ENCODE assay signal across 1 cellular context in the genomic region with DNA sequence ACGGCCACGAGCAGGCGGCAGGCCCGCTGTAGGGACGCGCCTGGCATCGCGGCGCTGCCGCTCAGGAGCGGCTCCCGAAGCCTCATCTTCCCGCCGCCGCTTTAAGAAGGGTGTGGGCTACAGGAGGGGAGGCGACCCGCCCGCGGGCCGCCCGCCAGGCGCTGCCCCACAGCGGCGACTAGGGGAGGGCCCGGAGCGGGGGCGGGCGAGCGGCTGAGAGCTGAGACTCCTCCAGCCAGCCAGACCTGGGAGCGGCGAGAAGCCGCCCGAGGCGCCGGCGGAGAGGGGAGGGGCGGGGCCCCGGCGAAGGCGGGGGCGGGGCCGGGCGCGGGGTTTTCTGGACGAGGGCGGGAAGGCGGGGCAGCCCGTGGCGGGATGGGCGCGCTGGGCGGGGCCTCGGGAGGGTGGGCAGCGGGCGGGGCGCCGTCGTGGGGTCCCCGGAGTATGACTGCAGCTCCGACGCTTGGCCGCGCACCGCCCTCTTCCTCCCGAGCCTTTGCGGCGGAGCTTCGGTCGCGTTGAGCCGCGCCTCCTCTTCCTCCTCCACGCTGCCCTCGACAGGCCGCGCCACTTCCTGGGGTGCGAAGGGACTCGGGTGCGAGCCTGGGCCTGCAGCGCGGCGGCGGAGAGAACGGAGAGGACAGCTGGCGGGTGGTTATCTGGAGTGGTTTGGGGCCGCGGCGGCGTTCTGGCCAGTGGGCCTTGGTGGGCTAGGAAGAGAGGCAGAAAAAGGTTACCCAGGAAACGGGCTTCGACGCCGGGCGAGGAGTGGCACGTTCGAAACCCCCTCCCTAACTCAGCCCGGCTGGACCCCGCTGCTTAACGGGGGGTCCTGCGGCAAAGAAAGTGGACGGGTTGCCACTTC.
A peak's percentile ranks its signal among the peaks of the same experiment; 100 is the strongest.
TF ChIP-seq lines count a peak whose summit lies in the region.

A gene with protein sequence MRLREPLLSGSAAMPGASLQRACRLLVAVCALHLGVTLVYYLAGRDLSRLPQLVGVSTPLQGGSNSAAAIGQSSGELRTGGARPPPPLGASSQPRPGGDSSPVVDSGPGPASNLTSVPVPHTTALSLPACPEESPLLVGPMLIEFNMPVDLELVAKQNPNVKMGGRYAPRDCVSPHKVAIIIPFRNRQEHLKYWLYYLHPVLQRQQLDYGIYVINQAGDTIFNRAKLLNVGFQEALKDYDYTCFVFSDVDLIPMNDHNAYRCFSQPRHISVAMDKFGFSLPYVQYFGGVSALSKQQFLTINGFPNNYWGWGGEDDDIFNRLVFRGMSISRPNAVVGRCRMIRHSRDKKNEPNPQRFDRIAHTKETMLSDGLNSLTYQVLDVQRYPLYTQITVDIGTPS (minus strand): TSS at position 253 of the 865 bp plus-strand sequence. CDS start 167 bp downstream, at position 86.

TF ChIP-seq in K562, 482 proteins besides CTCF, POLR2A, EP300 and RAD21 (continued from another document and continues in another):
- TF ChIP-seq, protein P1, sequence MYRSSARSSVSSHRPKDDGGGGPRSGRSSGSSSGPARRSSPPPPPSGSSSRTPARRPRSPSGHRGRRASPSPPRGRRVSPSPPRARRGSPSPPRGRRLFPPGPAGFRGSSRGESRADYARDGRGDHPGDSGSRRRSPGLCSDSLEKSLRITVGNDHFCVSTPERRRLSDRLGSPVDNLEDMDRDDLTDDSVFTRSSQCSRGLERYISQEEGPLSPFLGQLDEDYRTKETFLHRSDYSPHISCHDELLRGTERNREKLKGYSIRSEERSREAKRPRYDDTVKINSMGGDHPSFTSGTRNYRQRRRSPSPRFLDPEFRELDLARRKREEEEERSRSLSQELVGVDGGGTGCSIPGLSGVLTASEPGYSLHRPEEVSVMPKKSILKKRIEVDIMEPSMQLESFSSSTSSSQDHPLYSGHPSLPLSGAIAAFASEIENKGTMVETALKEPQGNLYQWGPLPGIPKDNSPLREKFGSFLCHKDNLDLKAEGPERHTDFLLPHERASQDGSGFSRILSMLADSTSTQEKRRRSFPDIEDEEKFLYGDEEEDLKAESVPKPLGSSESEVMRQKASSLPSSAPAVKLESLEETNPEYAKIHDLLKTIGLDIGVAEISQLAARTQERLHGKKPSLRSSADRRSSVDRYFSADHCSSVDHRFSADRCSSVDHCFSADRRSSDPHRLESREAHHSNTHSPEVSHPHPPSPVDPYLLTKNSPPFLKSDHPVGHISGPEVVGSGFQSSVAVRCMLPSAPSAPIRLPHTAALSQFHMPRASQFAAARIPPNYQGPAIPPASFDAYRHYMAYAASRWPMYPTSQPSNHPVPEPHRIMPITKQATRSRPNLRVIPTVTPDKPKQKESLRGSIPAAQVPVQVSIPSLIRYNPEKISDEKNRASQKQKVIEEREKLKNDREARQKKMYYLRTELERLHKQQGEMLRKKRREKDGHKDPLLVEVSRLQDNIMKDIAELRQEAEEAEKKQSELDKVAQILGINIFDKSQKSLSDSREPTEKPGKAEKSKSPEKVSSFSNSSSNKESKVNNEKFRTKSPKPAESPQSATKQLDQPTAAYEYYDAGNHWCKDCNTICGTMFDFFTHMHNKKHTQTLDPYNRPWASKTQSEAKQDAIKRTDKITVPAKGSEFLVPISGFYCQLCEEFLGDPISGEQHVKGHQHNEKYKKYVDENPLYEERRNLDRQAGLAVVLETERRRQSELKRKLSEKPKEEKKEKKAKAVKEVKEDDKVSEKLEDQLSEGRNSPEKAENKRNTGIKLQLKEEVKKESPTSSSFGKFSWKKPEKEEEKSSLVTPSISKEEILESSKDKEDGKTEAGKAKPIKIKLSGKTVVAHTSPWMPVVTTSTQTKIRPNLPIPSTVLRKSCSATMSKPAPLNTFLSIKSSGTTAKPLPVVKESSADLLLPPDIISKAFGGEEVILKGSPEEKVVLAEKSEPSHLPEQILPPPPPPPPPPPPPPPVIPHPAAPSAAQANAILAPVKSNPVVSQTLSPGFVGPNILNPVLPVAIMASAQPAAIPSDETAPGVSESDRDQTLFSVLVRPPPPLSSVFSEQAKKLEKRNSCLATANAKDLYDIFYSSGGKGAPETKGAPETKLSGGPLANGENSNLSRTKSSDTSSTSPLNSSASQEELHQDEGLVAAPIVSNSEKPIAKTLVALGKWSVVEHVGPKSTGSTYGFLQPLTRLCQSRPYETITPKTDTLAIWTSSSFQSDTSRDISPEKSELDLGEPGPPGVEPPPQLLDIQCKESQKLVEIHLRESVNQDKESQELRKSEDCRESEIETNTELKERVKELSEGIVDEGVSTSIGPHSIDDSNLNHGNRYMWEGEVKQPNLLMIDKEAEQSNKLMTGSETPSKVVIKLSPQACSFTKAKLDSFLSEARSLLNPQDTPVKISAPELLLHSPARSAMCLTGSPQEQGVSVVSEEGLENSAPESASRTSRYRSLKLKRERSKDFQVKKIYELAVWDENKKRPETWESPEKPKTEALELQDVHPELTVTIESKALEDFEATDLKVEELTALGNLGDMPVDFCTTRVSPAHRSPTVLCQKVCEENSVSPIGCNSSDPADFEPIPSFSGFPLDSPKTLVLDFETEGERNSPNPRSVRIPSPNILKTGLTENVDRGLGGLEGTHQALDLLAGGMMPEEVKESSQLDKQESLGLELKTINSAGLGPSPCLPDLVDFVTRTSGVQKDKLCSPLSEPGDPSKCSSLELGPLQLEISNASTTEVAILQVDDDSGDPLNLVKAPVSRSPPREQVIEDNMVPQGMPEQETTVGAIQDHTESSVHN (IDR thresholded peaks at IDR 0.05; ENCODE audit: borderline replicate concordance in 1 of 2, low read depth in 1 of 2), result no peak
- TF ChIP-seq MYBL2 (IDR thresholded peaks at IDR 0.05; ENCODE audit: low read depth) (no peak), MYBL2 (CRISPR knock-in tag; IDR thresholded peaks at IDR 0.05; ENCODE audit: borderline replicate concordance) (no peak), PCBP1 (IDR thresholded peaks at IDR 0.05; ENCODE audit: low read depth, low read length, poor library complexity, severe bottlenecking) (peak; percentile 6), ZNF274 (IDR thresholded peaks at IDR 0.05; ENCODE audit: borderline replicate concordance, low read depth, low read length) (no peak), POLR2H (tag; IDR thresholded peaks at IDR 0.05; ENCODE audit: low read depth) (0 out of 2 replicates have a peak, but pooled peaks have one; percentile 39), GABPB2 (CRISPR knock-in tag; conservative IDR thresholded peaks at IDR 0.05) (no peak), SMC3 (conservative IDR thresholded peaks at IDR 0.05; ENCODE audit: insufficient read depth, low read depth, low read length) (no peak), ARHGAP35 (IDR thresholded peaks at IDR 0.05; ENCODE audit: partially characterized antibody) (no peak), CBX1 (IDR thresholded peaks at IDR 0.05; ENCODE audit: low read depth) (peak; percentile 48; the same call in 1 of the 2 replicates), CBFA2T3 (IDR thresholded peaks at IDR 0.05) (no peak; the same call in 1 of the 2 replicates), HMG20A (CRISPR knock-in tag; conservative IDR thresholded peaks at IDR 0.05) (no peak), MAZ (CRISPR knock-in tag; conservative IDR thresholded peaks at IDR 0.05 in 1 of 2, IDR thresholded peaks at IDR 0.05 in 1 of 2) (peak; percentile 40 to 43; a peak in 3 of 4 replicates), CAMTA2 (CRISPR knock-in tag; conservative IDR thresholded peaks at IDR 0.05) (no peak), SP1 (CRISPR knock-in tag; IDR thresholded peaks at IDR 0.05) (no peak), ZNF146 (CRISPR knock-in tag; IDR thresholded peaks at IDR 0.05; ENCODE audit: unreplicated experiment) (no peak), CTBP1 (IDR thresholded peaks at IDR 0.05; ENCODE audit: borderline replicate concordance) (0 out of 2 replicates have a peak, but pooled peaks have one; percentile 38), MTA2 (IDR thresholded peaks at IDR 0.05; ENCODE audit: low read depth) (no peak)
- TF ChIP-seq, protein P2, sequence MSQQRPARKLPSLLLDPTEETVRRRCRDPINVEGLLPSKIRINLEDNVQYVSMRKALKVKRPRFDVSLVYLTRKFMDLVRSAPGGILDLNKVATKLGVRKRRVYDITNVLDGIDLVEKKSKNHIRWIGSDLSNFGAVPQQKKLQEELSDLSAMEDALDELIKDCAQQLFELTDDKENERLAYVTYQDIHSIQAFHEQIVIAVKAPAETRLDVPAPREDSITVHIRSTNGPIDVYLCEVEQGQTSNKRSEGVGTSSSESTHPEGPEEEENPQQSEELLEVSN (IDR thresholded peaks at IDR 0.05; ENCODE audit: borderline replicate concordance in 1 of 2, extremely low read depth in 1 of 2, insufficient read depth in 1 of 2, insufficient read length in 1 of 2, low read depth in 1 of 2, low read length in 1 of 2, poor library complexity in 1 of 2, severe bottlenecking in 1 of 2), result peak; percentile 69 to 88
- TF ChIP-seq, protein P3, sequence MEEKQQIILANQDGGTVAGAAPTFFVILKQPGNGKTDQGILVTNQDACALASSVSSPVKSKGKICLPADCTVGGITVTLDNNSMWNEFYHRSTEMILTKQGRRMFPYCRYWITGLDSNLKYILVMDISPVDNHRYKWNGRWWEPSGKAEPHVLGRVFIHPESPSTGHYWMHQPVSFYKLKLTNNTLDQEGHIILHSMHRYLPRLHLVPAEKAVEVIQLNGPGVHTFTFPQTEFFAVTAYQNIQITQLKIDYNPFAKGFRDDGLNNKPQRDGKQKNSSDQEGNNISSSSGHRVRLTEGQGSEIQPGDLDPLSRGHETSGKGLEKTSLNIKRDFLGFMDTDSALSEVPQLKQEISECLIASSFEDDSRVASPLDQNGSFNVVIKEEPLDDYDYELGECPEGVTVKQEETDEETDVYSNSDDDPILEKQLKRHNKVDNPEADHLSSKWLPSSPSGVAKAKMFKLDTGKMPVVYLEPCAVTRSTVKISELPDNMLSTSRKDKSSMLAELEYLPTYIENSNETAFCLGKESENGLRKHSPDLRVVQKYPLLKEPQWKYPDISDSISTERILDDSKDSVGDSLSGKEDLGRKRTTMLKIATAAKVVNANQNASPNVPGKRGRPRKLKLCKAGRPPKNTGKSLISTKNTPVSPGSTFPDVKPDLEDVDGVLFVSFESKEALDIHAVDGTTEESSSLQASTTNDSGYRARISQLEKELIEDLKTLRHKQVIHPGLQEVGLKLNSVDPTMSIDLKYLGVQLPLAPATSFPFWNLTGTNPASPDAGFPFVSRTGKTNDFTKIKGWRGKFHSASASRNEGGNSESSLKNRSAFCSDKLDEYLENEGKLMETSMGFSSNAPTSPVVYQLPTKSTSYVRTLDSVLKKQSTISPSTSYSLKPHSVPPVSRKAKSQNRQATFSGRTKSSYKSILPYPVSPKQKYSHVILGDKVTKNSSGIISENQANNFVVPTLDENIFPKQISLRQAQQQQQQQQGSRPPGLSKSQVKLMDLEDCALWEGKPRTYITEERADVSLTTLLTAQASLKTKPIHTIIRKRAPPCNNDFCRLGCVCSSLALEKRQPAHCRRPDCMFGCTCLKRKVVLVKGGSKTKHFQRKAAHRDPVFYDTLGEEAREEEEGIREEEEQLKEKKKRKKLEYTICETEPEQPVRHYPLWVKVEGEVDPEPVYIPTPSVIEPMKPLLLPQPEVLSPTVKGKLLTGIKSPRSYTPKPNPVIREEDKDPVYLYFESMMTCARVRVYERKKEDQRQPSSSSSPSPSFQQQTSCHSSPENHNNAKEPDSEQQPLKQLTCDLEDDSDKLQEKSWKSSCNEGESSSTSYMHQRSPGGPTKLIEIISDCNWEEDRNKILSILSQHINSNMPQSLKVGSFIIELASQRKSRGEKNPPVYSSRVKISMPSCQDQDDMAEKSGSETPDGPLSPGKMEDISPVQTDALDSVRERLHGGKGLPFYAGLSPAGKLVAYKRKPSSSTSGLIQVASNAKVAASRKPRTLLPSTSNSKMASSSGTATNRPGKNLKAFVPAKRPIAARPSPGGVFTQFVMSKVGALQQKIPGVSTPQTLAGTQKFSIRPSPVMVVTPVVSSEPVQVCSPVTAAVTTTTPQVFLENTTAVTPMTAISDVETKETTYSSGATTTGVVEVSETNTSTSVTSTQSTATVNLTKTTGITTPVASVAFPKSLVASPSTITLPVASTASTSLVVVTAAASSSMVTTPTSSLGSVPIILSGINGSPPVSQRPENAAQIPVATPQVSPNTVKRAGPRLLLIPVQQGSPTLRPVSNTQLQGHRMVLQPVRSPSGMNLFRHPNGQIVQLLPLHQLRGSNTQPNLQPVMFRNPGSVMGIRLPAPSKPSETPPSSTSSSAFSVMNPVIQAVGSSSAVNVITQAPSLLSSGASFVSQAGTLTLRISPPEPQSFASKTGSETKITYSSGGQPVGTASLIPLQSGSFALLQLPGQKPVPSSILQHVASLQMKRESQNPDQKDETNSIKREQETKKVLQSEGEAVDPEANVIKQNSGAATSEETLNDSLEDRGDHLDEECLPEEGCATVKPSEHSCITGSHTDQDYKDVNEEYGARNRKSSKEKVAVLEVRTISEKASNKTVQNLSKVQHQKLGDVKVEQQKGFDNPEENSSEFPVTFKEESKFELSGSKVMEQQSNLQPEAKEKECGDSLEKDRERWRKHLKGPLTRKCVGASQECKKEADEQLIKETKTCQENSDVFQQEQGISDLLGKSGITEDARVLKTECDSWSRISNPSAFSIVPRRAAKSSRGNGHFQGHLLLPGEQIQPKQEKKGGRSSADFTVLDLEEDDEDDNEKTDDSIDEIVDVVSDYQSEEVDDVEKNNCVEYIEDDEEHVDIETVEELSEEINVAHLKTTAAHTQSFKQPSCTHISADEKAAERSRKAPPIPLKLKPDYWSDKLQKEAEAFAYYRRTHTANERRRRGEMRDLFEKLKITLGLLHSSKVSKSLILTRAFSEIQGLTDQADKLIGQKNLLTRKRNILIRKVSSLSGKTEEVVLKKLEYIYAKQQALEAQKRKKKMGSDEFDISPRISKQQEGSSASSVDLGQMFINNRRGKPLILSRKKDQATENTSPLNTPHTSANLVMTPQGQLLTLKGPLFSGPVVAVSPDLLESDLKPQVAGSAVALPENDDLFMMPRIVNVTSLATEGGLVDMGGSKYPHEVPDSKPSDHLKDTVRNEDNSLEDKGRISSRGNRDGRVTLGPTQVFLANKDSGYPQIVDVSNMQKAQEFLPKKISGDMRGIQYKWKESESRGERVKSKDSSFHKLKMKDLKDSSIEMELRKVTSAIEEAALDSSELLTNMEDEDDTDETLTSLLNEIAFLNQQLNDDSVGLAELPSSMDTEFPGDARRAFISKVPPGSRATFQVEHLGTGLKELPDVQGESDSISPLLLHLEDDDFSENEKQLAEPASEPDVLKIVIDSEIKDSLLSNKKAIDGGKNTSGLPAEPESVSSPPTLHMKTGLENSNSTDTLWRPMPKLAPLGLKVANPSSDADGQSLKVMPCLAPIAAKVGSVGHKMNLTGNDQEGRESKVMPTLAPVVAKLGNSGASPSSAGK (IDR thresholded peaks at IDR 0.05), result peak; percentile 91
- TF ChIP-seq, protein P4, sequence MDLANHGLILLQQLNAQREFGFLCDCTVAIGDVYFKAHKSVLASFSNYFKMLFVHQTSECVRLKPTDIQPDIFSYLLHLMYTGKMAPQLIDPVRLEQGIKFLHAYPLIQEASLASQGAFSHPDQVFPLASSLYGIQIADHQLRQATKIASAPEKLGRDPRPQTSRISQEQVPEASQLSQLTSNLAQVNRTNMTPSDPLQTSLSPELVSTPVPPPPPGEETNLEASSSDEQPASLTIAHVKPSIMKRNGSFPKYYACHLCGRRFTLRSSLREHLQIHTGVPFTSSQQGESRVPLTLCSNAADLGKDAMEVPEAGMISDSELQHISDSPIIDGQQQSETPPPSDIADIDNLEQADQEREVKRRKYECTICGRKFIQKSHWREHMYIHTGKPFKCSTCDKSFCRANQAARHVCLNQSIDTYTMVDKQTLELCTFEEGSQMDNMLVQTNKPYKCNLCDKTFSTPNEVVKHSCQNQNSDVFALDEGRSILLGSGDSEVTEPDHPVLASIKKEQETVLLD (IDR thresholded peaks at IDR 0.05), result 0 out of 2 replicates have a peak, but pooled peaks have one; percentile 45
- TF ChIP-seq, protein P5, sequence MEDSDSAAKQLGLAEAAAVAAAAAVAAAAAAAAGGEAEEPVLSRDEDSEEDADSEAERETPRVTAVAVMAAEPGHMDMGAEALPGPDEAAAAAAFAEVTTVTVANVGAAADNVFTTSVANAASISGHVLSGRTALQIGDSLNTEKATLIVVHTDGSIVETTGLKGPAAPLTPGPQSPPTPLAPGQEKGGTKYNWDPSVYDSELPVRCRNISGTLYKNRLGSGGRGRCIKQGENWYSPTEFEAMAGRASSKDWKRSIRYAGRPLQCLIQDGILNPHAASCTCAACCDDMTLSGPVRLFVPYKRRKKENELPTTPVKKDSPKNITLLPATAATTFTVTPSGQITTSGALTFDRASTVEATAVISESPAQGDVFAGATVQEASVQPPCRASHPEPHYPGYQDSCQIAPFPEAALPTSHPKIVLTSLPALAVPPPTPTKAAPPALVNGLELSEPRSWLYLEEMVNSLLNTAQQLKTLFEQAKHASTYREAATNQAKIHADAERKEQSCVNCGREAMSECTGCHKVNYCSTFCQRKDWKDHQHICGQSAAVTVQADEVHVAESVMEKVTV (CRISPR knock-in tag; IDR thresholded peaks at IDR 0.05), result no peak
